1 cellular context compared by ENCODE assay signal in genomic region chr2:84963692-84964405, GRCh38.
TF ChIP-seq lines count a peak whose summit lies in the region.

No MANE protein-coding gene starts in this region.

TF ChIP-seq in HepG2, 621 proteins besides CTCF, POLR2A, EP300 and RAD21 (continued from another document and continues in another):
- TF ChIP-seq THAP9 (CRISPR knock-in tag; IDR thresholded peaks at IDR 0.05; ENCODE audit: borderline replicate concordance): no peak
- TF ChIP-seq ZFP90 (CRISPR knock-in tag; IDR thresholded peaks at IDR 0.05; ENCODE audit: borderline replicate concordance): peak; percentile 27
- no peak for TF ChIP-seq HOXA5 (CRISPR knock-in tag; IDR thresholded peaks at IDR 0.05)
- no peak; the same call in 1 of the 2 replicates for TF ChIP-seq ZNF629 (CRISPR knock-in tag; conservative IDR thresholded peaks at IDR 0.05)
- TF ChIP-seq, protein P1, sequence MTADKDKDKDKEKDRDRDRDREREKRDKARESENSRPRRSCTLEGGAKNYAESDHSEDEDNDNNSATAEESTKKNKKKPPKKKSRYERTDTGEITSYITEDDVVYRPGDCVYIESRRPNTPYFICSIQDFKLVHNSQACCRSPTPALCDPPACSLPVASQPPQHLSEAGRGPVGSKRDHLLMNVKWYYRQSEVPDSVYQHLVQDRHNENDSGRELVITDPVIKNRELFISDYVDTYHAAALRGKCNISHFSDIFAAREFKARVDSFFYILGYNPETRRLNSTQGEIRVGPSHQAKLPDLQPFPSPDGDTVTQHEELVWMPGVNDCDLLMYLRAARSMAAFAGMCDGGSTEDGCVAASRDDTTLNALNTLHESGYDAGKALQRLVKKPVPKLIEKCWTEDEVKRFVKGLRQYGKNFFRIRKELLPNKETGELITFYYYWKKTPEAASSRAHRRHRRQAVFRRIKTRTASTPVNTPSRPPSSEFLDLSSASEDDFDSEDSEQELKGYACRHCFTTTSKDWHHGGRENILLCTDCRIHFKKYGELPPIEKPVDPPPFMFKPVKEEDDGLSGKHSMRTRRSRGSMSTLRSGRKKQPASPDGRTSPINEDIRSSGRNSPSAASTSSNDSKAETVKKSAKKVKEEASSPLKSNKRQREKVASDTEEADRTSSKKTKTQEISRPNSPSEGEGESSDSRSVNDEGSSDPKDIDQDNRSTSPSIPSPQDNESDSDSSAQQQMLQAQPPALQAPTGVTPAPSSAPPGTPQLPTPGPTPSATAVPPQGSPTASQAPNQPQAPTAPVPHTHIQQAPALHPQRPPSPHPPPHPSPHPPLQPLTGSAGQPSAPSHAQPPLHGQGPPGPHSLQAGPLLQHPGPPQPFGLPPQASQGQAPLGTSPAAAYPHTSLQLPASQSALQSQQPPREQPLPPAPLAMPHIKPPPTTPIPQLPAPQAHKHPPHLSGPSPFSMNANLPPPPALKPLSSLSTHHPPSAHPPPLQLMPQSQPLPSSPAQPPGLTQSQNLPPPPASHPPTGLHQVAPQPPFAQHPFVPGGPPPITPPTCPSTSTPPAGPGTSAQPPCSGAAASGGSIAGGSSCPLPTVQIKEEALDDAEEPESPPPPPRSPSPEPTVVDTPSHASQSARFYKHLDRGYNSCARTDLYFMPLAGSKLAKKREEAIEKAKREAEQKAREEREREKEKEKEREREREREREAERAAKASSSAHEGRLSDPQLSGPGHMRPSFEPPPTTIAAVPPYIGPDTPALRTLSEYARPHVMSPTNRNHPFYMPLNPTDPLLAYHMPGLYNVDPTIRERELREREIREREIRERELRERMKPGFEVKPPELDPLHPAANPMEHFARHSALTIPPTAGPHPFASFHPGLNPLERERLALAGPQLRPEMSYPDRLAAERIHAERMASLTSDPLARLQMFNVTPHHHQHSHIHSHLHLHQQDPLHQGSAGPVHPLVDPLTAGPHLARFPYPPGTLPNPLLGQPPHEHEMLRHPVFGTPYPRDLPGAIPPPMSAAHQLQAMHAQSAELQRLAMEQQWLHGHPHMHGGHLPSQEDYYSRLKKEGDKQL (CRISPR knock-in tag; IDR thresholded peaks at IDR 0.05; ENCODE audit: low read depth): peak; percentile 50; the same call in 1 of the 2 replicates
- TF ChIP-seq MXI1 (IDR thresholded peaks at IDR 0.05; ENCODE audit: borderline replicate concordance, low read depth, low read length): peak; percentile 94; the same call in 2 of the 3 replicates
- TF ChIP-seq, protein P2, sequence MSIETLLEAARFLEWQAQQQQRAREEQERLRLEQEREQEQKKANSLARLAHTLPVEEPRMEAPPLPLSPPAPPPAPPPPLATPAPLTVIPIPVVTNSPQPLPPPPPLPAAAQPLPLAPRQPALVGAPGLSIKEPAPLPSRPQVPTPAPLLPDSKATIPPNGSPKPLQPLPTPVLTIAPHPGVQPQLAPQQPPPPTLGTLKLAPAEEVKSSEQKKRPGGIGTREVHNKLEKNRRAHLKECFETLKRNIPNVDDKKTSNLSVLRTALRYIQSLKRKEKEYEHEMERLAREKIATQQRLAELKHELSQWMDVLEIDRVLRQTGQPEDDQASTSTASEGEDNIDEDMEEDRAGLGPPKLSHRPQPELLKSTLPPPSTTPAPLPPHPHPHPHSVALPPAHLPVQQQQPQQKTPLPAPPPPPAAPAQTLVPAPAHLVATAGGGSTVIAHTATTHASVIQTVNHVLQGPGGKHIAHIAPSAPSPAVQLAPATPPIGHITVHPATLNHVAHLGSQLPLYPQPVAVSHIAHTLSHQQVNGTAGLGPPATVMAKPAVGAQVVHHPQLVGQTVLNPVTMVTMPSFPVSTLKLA (IDR thresholded peaks at IDR 0.05): peak; percentile 89
- TF ChIP-seq SMAD3 (CRISPR knock-in tag; IDR thresholded peaks at IDR 0.05): peak; percentile 96
- peak; percentile 85; the same call in 1 of the 2 replicates for TF ChIP-seq ZBTB39 (CRISPR knock-in tag; IDR thresholded peaks at IDR 0.05)
- TF ChIP-seq KDM5A (IDR thresholded peaks at IDR 0.05; ENCODE audit: borderline replicate concordance, low read length): peak; percentile 29; the same call in 1 of the 2 replicates
- TF ChIP-seq ZNF441 (CRISPR knock-in tag; IDR thresholded peaks at IDR 0.05; ENCODE audit: borderline replicate concordance): peak; percentile 68
- no peak for TF ChIP-seq FOXA1 (IDR thresholded peaks at IDR 0.05)
- peak; percentile 78 for TF ChIP-seq FOXA1 (CRISPR knock-in tag; IDR thresholded peaks at IDR 0.05)
- peak; percentile 87 for TF ChIP-seq BCL6 (CRISPR knock-in tag; IDR thresholded peaks at IDR 0.05)
- no peak for TF ChIP-seq ZNF788 (CRISPR knock-in tag; IDR thresholded peaks at IDR 0.05; ENCODE audit: borderline replicate concordance)
- no peak for TF ChIP-seq ZNF766 (CRISPR knock-in tag; IDR thresholded peaks at IDR 0.05; ENCODE audit: borderline replicate concordance)
- TF ChIP-seq GABPB1 (CRISPR knock-in tag; IDR thresholded peaks at IDR 0.05): no peak; the same call in 1 of the 2 replicates
- TF ChIP-seq, protein P3, sequence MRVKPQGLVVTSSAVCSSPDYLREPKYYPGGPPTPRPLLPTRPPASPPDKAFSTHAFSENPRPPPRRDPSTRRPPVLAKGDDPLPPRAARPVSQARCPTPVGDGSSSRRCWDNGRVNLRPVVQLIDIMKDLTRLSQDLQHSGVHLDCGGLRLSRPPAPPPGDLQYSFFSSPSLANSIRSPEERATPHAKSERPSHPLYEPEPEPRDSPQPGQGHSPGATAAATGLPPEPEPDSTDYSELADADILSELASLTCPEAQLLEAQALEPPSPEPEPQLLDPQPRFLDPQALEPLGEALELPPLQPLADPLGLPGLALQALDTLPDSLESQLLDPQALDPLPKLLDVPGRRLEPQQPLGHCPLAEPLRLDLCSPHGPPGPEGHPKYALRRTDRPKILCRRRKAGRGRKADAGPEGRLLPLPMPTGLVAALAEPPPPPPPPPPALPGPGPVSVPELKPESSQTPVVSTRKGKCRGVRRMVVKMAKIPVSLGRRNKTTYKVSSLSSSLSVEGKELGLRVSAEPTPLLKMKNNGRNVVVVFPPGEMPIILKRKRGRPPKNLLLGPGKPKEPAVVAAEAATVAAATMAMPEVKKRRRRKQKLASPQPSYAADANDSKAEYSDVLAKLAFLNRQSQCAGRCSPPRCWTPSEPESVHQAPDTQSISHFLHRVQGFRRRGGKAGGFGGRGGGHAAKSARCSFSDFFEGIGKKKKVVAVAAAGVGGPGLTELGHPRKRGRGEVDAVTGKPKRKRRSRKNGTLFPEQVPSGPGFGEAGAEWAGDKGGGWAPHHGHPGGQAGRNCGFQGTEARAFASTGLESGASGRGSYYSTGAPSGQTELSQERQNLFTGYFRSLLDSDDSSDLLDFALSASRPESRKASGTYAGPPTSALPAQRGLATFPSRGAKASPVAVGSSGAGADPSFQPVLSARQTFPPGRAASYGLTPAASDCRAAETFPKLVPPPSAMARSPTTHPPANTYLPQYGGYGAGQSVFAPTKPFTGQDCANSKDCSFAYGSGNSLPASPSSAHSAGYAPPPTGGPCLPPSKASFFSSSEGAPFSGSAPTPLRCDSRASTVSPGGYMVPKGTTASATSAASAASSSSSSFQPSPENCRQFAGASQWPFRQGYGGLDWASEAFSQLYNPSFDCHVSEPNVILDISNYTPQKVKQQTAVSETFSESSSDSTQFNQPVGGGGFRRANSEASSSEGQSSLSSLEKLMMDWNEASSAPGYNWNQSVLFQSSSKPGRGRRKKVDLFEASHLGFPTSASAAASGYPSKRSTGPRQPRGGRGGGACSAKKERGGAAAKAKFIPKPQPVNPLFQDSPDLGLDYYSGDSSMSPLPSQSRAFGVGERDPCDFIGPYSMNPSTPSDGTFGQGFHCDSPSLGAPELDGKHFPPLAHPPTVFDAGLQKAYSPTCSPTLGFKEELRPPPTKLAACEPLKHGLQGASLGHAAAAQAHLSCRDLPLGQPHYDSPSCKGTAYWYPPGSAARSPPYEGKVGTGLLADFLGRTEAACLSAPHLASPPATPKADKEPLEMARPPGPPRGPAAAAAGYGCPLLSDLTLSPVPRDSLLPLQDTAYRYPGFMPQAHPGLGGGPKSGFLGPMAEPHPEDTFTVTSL (CRISPR knock-in tag; IDR thresholded peaks at IDR 0.05; ENCODE audit: borderline replicate concordance): peak; percentile 93
- TF ChIP-seq ZNF776 (CRISPR knock-in tag; IDR thresholded peaks at IDR 0.05): no peak; the same call in 1 of the 2 replicates
- TF ChIP-seq, protein P4, sequence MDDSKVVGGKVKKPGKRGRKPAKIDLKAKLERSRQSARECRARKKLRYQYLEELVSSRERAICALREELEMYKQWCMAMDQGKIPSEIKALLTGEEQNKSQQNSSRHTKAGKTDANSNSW (CRISPR knock-in tag; IDR thresholded peaks at IDR 0.05; ENCODE audit: borderline replicate concordance): no peak
- TF ChIP-seq, protein P5, sequence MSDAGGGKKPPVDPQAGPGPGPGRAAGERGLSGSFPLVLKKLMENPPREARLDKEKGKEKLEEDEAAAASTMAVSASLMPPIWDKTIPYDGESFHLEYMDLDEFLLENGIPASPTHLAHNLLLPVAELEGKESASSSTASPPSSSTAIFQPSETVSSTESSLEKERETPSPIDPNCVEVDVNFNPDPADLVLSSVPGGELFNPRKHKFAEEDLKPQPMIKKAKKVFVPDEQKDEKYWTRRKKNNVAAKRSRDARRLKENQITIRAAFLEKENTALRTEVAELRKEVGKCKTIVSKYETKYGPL (CRISPR knock-in tag; IDR thresholded peaks at IDR 0.05): 0 out of 2 replicates have a peak, but pooled peaks have one; percentile 66
- no peak for TF ChIP-seq NKX3-1 (CRISPR knock-in tag; IDR thresholded peaks at IDR 0.05)
- no peak for TF ChIP-seq NFRKB (IDR thresholded peaks at IDR 0.05)
- no peak for TF ChIP-seq EEA1 (CRISPR knock-in tag; IDR thresholded peaks at IDR 0.05; ENCODE audit: borderline replicate concordance)
- no peak for TF ChIP-seq PHF8 (CRISPR knock-in tag; IDR thresholded peaks at IDR 0.05)
- 0 out of 2 replicates have a peak, but pooled peaks have one; percentile 60 for TF ChIP-seq ZSCAN25 (CRISPR knock-in tag; IDR thresholded peaks at IDR 0.05)
- 0 out of 2 replicates have a peak, but pooled peaks have one; percentile 38 for TF ChIP-seq ZBTB7B (CRISPR knock-in tag; IDR thresholded peaks at IDR 0.05)
- TF ChIP-seq SOX13 (IDR thresholded peaks at IDR 0.05): peak; percentile 74
- TF ChIP-seq SOX13 (CRISPR knock-in tag; conservative IDR thresholded peaks at IDR 0.05 in 1 of 2, IDR thresholded peaks at IDR 0.05 in 1 of 2): peak in 1 of 2 experiments; percentile 88; a peak in 2 of 4 replicates
- peak; percentile 83; the same call in 1 of the 2 replicates for TF ChIP-seq DMAP1 (CRISPR knock-in tag; IDR thresholded peaks at IDR 0.05)
- TF ChIP-seq KAT2B (IDR thresholded peaks at IDR 0.05; ENCODE audit: borderline replicate concordance, low read depth, low read length): no peak
- peak; percentile 54 for TF ChIP-seq MED8 (CRISPR knock-in tag; IDR thresholded peaks at IDR 0.05; ENCODE audit: insufficient replicate concordance)
- TF ChIP-seq KLF16 (CRISPR knock-in tag; IDR thresholded peaks at IDR 0.05): peak in 1 of 2 experiments; percentile 89; a peak in 2 of 4 replicates
- no peak for TF ChIP-seq PRDM15 (CRISPR knock-in tag; IDR thresholded peaks at IDR 0.05)
- TF ChIP-seq SCMH1 (CRISPR knock-in tag; IDR thresholded peaks at IDR 0.05; ENCODE audit: borderline replicate concordance): no peak
- peak; percentile 82; the same call in 1 of the 2 replicates for TF ChIP-seq SMARCC2 (IDR thresholded peaks at IDR 0.05)
